In the genomic region with DNA sequence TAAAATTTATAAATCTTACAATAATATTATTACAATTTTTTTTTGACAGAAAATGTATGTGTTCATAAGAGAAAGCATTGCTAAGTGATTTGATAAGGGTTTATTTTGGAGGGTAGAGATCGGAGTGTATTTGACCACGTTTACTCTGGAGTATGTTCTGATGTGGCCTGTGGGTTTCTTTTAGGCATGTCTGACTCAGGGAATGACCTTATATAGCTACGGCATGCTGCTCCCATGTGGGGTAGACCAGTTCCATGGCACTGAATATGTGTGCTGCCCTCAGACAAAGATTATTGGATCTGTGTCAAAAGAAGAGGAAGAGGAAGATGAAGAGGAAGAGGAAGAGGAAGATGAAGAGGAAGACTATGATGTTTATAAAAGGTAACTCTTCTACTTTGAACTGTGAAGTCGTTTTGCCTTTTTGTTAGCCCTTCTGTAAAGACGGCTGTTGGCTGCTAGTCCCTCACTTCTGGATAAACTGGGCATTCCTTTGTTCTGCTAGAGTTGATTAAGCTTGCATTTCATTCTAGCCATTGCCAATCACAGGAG, we compare ENCODE assay signal across 13 cellular contexts. TPM values are rescaled to one million over a fixed set of nuclear protein-coding genes. Genes with fewer than 3 reads are reported as not detected.
DNase-seq lines count a peak whose midpoint lies in the region; ATAC-seq, FAIRE-seq and TF ChIP-seq lines count a peak whose summit lies in the region.
"Had no signal": no experiment of that assay in that cellular context is flagged by ENCODE, and none has a peak within 500 bp of the region (broad histone marks: within the 10 kb centered on the region; RNA-seq: fewer than 3 reads in every experiment).

No MANE protein-coding gene starts in this region.

- peaks cover 41 to 53% (median 45%) of the 10 kb centered on the region in 3 donors for H3K4me1 Mint-ChIP-seq in T-cell

- peak; percentile 59 to 78 (median 68) for ATAC-seq in T-cell (replicated peaks in 1 of 4)

- no peak for FAIRE-seq in HTR-8/SVneo (lab: Jason Lieb, UNC)
- FAIRE-seq: GM18507 had no signal

- peak in 1 of 2 donors; percentile 74 for DNase-seq in cardiac muscle cell (ENCODE audit: low read depth in 1 of 2, low spot score in 1 of 2)
- no peak for DNase-seq in right atrium auricular region (ENCODE audit: low spot score)
- DNase-seq in T-cell: no peak
- DNase-seq in fibroblast of the aortic adventitia (ENCODE audit: low read depth): peak; percentile 69
- no peak for DNase-seq in suprapubic skin (ENCODE audit: low spot score in 2 of 2)
- DNase-seq in GM10248 (ENCODE audit: extremely low spot score): no peak
- no peak for DNase-seq in NCI-H128 (lab: John Stamatoyannopoulos, UW; ENCODE audit: unreplicated experiment)
- DNase-seq in HTR-8/SVneo (ENCODE audit: insufficient read length, low spot score): no peak
- DNase-seq: C1 segment of cervical spinal cord, NCI-H446 had no signal

- no peaks in the 10 kb centered on the region for H3K27me3 Mint-ChIP-seq in T-cell

- no peak overlapping the region for H3K27ac Mint-ChIP-seq in T-cell

- H3K27ac ChIP-seq in cardiac muscle cell (peak overlapping the region; percentile 24), right atrium auricular region (peak overlapping the region in 1 of 2 donors; percentile 2), suprapubic skin (peak overlapping the region; percentile 9)

- TF ChIP-seq POLR2A in suprapubic skin (IDR thresholded peaks at IDR 0.05): no peak

- H3K9me3 ChIP-seq in cardiac muscle cell (ENCODE audit: low read depth): no peaks in the 10 kb centered on the region
- no peaks in the 10 kb centered on the region for H3K9me3 ChIP-seq in right atrium auricular region
- H3K9me3 ChIP-seq in suprapubic skin: no peaks in the 10 kb centered on the region

- TF ChIP-seq CTCF in cardiac muscle cell (IDR thresholded peaks at IDR 0.05; ENCODE audit: low read depth, low read length) (no peak), right atrium auricular region (IDR thresholded peaks at IDR 0.05) (no peak), fibroblast of the aortic adventitia (IDR thresholded peaks at IDR 0.05; ENCODE audit: insufficient read depth, low read length) (no peak), suprapubic skin (IDR thresholded peaks at IDR 0.05) (no peak), GM10248 (IDR thresholded peaks at IDR 0.05; ENCODE audit: control extremely low read depth, extremely low read depth, low read depth, missing control alignments) (no peak)

- H3K4me3 ChIP-seq in cardiac muscle cell: no peak overlapping the region
- no peak overlapping the region for H3K4me3 ChIP-seq in right atrium auricular region
- H3K4me3 ChIP-seq in fibroblast of the aortic adventitia (ENCODE audit: low read depth, low read length): no peak overlapping the region
- no peak overlapping the region for H3K4me3 ChIP-seq in suprapubic skin

- WGBS in suprapubic skin: 69% methylated on average over 5 of the region's 5 CpGs

- POLR2A ChIA-PET in T-cell (lab: Charles Lee): no interaction called here
- POLR2A ChIA-PET in GM10248 (lab: Yijun Ruan, JAX): no interaction called here

- no peaks in the 10 kb centered on the region for H3K27me3 ChIP-seq in cardiac muscle cell
- no peaks in the 10 kb centered on the region for H3K27me3 ChIP-seq in right atrium auricular region
- H3K27me3 ChIP-seq in suprapubic skin: no peaks in the 10 kb centered on the region

- CTCF ChIA-PET in T-cell (lab: Charles Lee): interaction anchor here in 1 of 2 donors (0.7 kb wide), 1 partner anchor 11 kb away, joined by 3 read pairs; no protein-coding TSS in a partner anchor
- CTCF ChIA-PET in GM10248 (lab: Yijun Ruan, JAX): interaction anchor here (1.0 to 6.4 kb wide), 4 partner anchors 10 to 129 kb away, joined by 3 to 60 read pairs (median 4); no protein-coding TSS in a partner anchor

- H3K4me3 Mint-ChIP-seq in T-cell: peak overlapping the region in 1 of 3 donors; percentile 53

- no peak for TF ChIP-seq EP300 in suprapubic skin (IDR thresholded peaks at IDR 0.05)

- no peaks in the 10 kb centered on the region for H3K9me3 Mint-ChIP-seq in T-cell

- H3K4me1 ChIP-seq in cardiac muscle cell (ENCODE audit: low read depth) (peaks cover 35% of the 10 kb centered on the region), right atrium auricular region (peaks cover 0 to 19% of the 10 kb centered on the region in 2 donors), suprapubic skin (peaks cover 16% of the 10 kb centered on the region)

- peaks cover 16% of the 10 kb centered on the region for H3K36me3 ChIP-seq in cardiac muscle cell
- peaks cover 22% of the 10 kb centered on the region for H3K36me3 ChIP-seq in right atrium auricular region
- H3K36me3 ChIP-seq in suprapubic skin: peaks cover 27% of the 10 kb centered on the region

- peaks cover 27% of the 10 kb centered on the region for H3K36me3 Mint-ChIP-seq in T-cell

RNA-seq across cellular contexts. Expression of gene ST14, which starts 38.1 kb away (rescaled TPM):
- total RNA-seq in cardiac muscle cell: 0.12 and 0.21 TPM in 2 replicates
- 0.61 TPM in 1 of 2 replicates, not detected in the other for polyA plus RNA-seq in cardiac muscle cell
- 1 to 10 TPM in 1 of 2 donors, under 1 TPM in 1; 0.85 to 6.0 TPM for total RNA-seq in right atrium auricular region
- total RNA-seq in T-cell: 1 to 10 TPM in 2 of 5 donors, under 1 TPM in 3; 0.49 to 1.5 (median 0.82) TPM
- total RNA-seq in fibroblast of the aortic adventitia (ENCODE audit: low replicate concordance): 0.09 TPM in 1 of 2 replicates, not detected in the other
- 100 to 1,000 TPM in 1 of 4 donors, 10 to 100 TPM in 3; 71.9 to 109 (median 84.6) TPM for total RNA-seq in suprapubic skin
- total RNA-seq: osteocyte; T-helper 1 cell treated with Interleukin-12 subunit alpha and Interleukin-12 subunit beta and Interleukin-4 antibody, amounts not matched to agents 30 ng/mL and 1 ng/mL, for 36 hours had no signal

RNA-seq across cellular contexts. Expression of gene APLP2, which starts 51.8 kb away (rescaled TPM):
- total RNA-seq in cardiac muscle cell (469 and 608 TPM in 2 replicates), right atrium auricular region (100 to 1,000 TPM; 326 to 454 TPM), T-cell (10 to 100 TPM; 36.4 to 61.9 (median 51.0) TPM), fibroblast of the aortic adventitia (ENCODE audit: low replicate concordance) (724 and 1,292 TPM in 2 replicates), suprapubic skin (100 to 1,000 TPM; 150 to 237 (median 174) TPM)
- 515 and 571 TPM in 2 replicates for polyA plus RNA-seq in cardiac muscle cell

Comparison
In these comparisons a context has a peak if more than half of its experiments do, and no peak if none do; other contexts are left out.
1. RNA of gene ST14, which starts 38.1 kb away (total RNA-seq): 71.9 to 109 TPM in suprapubic skin; 0.85 to 6.0 TPM in right atrium auricular region, 0.49 to 1.5 TPM in T-cell, 0.12 to 0.21 TPM in cardiac muscle cell and 0.09 TPM in fibroblast of the aortic adventitia; every median in the first group is over 10 times any median in the second.